17 cellular contexts compared by ENCODE assay signal in the genomic region with DNA sequence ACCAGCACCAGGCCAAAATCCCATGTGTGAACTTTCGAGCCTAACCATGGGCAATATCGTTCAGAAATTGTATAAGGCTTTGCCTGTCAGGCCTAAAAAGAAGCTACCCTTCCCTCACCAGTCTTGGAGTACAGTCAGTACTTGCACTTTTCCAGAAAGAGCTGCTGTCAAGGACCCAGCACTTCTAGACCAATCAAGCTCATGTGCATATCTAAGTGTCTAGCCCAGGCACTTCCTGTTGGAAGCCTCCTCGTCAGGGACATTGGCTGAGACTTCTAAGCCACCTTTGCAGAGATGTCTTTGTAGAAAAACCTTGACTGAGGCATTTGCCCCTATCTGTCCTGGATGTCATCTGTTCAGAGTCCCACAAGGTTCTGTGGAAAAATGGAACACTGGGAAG.
"Had no signal": no experiment of that assay in that cellular context is flagged by ENCODE, and none has a peak within 500 bp of the region (broad histone marks: within the 10 kb centered on the region; RNA-seq: fewer than 3 reads in every experiment).

No MANE protein-coding gene starts in this region.

- H3K27ac ChIP-seq: cardiac muscle cell, left ventricle myocardium inferior, neutrophil, parathyroid adenoma, thyroid gland had no signal

- H3K27me3 Mint-ChIP-seq: activated CD4-positive, alpha-beta memory T cell treated with anti-CD3 and anti-CD28 coated beads, Interleukin-2, amount 10 ng/mL, durations not matched to agents 7 days and 5 days; naive thymus-derived CD4-positive, alpha-beta T cell; stimulated activated naive B cell treated with anti-CD40 and anti-IgM and Interleukin-4, amounts not matched to agents 10 μg/mL and 1 μg/mL and 100 μg/mL, for 72 hours had no signal

- H3K27ac Mint-ChIP-seq: activated CD4-positive, alpha-beta memory T cell treated with anti-CD3 and anti-CD28 coated beads, Interleukin-2, amount 10 ng/mL, durations not matched to agents 7 days and 5 days; activated naive CD4-positive, alpha-beta T cell treated with anti-CD3 and anti-CD28 coated beads, Interleukin-2, amount 50 U/mL, for 72 hours; naive thymus-derived CD4-positive, alpha-beta T cell; stimulated activated naive B cell treated with anti-CD40 and anti-IgM and Interleukin-4, amounts not matched to agents 10 μg/mL and 1 μg/mL and 100 μg/mL, for 72 hours had no signal

- H3K4me3 Mint-ChIP-seq: activated CD4-positive, alpha-beta memory T cell treated with anti-CD3 and anti-CD28 coated beads, Interleukin-2, amount 10 ng/mL, durations not matched to agents 7 days and 5 days; naive thymus-derived CD4-positive, alpha-beta T cell; stimulated activated naive B cell treated with anti-CD40 and anti-IgM and Interleukin-4, amounts not matched to agents 10 μg/mL and 1 μg/mL and 100 μg/mL, for 72 hours had no signal

- H3K79me2 ChIP-seq: parathyroid adenoma had no signal

- H3K9ac ChIP-seq: parathyroid adenoma had no signal

- DNase-seq: activated CD4-positive, alpha-beta memory T cell treated with anti-CD3 and anti-CD28 coated beads, Interleukin-2, amount 10 ng/mL, durations not matched to agents 7 days and 5 days; activated CD4-positive, alpha-beta T cell treated with anti-CD3 and anti-CD28 coated beads for 4 hours; activated effector memory CD4-positive, alpha-beta T cell treated with anti-CD3 and anti-CD28 coated beads, Interleukin-2, amount 50 U/mL, for 16 hours; activated T-cell treated with anti-CD3 and anti-CD28 coated beads, Interleukin-2, amount 50 U/mL, for 48 hours; hippocampal formation; left ventricle myocardium inferior; mucosa of descending colon; naive thymus-derived CD4-positive, alpha-beta T cell; stimulated activated CD4-positive, alpha-beta T cell treated with anti-CD3 and anti-CD28 coated beads, Interleukin-15, amount 100 ng/mL, for 24 hours; stimulated activated CD4-positive, alpha-beta T cell treated with anti-CD3 and anti-CD28 coated beads, Interleukin-4, amount 100 ng/mL, for 1 hour; stimulated activated naive B cell treated with anti-CD40 and anti-IgM and Interleukin-4, amounts not matched to agents 10 μg/mL and 1 μg/mL and 100 μg/mL, for 72 hours; thyroid gland had no signal

- H2AFZ ChIP-seq: parathyroid adenoma had no signal

- H3K4me1 ChIP-seq: left ventricle myocardium inferior, parathyroid adenoma, thyroid gland had no signal

- H3K27me3 ChIP-seq: cardiac muscle cell, neutrophil, thyroid gland had no signal

- H3K9me3 ChIP-seq: mucosa of descending colon, neutrophil, thyroid gland had no signal

- H3K4me3 ChIP-seq: cardiac muscle cell, left ventricle myocardium inferior, mucosa of descending colon, thyroid gland had no signal

- ATAC-seq: activated naive CD4-positive, alpha-beta T cell treated with anti-CD3 and anti-CD28 coated beads, Interleukin-2, amount 50 U/mL, for 72 hours; esophagus mucosa; mucosa of descending colon; naive thymus-derived CD4-positive, alpha-beta T cell; stimulated activated naive B cell treated with anti-CD40 and anti-IgM and Interleukin-4, amounts not matched to agents 10 μg/mL and 1 μg/mL and 100 μg/mL, for 72 hours had no signal

- H3K36me3 ChIP-seq: cardiac muscle cell, left ventricle myocardium inferior, neutrophil, thyroid gland had no signal

- H3K4me1 Mint-ChIP-seq: activated CD4-positive, alpha-beta memory T cell treated with anti-CD3 and anti-CD28 coated beads, Interleukin-2, amount 10 ng/mL, durations not matched to agents 7 days and 5 days; naive thymus-derived CD4-positive, alpha-beta T cell; stimulated activated naive B cell treated with anti-CD40 and anti-IgM and Interleukin-4, amounts not matched to agents 10 μg/mL and 1 μg/mL and 100 μg/mL, for 72 hours had no signal

- H3K36me3 Mint-ChIP-seq: activated naive CD4-positive, alpha-beta T cell treated with anti-CD3 and anti-CD28 coated beads, Interleukin-2, amount 50 U/mL, for 72 hours; naive thymus-derived CD4-positive, alpha-beta T cell; stimulated activated naive B cell treated with anti-CD40 and anti-IgM and Interleukin-4, amounts not matched to agents 10 μg/mL and 1 μg/mL and 100 μg/mL, for 72 hours had no signal
